Comparison of ENCODE assay signal across 8 cellular contexts in genomic region chr3:48989796-48990635, GRCh38. TPM values are rescaled to one million over a fixed set of nuclear protein-coding genes. Genes with fewer than 3 reads are reported as not detected.
A peak's percentile ranks its signal among the peaks of the same experiment; 100 is the strongest.
DNase-seq lines count a peak whose midpoint lies in the region; ATAC-seq and TF ChIP-seq lines count a peak whose summit lies in the region.

P4HTM (plus strand) TSS chr3:48990241; CDS start chr3:48990257, 16 bp downstream.

- no peaks in the 10 kb centered on the region for H4K20me1 ChIP-seq in Karpas-422 (ENCODE audit: insufficient read depth, low read depth, low read length)

- no TSS peak for BruUV-seq in Calu3 (replicated peaks; lab: Mats Ljungman, UMichigan)

- H3K4me3 Mint-ChIP-seq in Calu3 (ENCODE audit: low read depth, unreplicated experiment) (peak within 1 kb of the TSS; percentile 96), T-cell (peak within 1 kb of the TSS; percentile 89 to 95 (median 93)), type B pancreatic cell (peak within 1 kb of the TSS; percentile 95)

- H3K9me3 Mint-ChIP-seq in Calu3 (ENCODE audit: low read depth, unreplicated experiment) = no peaks in the 10 kb centered on the region
- no peaks in the 10 kb centered on the region for H3K9me3 Mint-ChIP-seq in T-cell
- no peaks in the 10 kb centered on the region for H3K9me3 Mint-ChIP-seq in type B pancreatic cell

- WGBS in adipose tissue, 3 donors = 0 to 1% (median 1%) methylated on average over 69 to 91 of the region's 91 CpGs

- POLR2A ChIA-PET in T-cell (lab: Charles Lee) = interaction anchor here in 1 of 2 donors (0.6 kb wide), 1 partner anchor 22 kb away, joined by 3 read pairs; no protein-coding TSS in a partner anchor

- no peaks in the 10 kb centered on the region for H3K27me3 Mint-ChIP-seq in Calu3 (ENCODE audit: unreplicated experiment)
- no peaks in the 10 kb centered on the region for H3K27me3 Mint-ChIP-seq in T-cell
- no peaks in the 10 kb centered on the region for H3K27me3 Mint-ChIP-seq in type B pancreatic cell

- no peaks in the 10 kb centered on the region for H3K9me3 ChIP-seq in Karpas-422 (ENCODE audit: low read length)

- intact Hi-C loops in Calu3 (cut with micrococcal nuclease; ENCODE audit: unreplicated experiment) (loop anchor here (2.0 kb wide), 1 partner anchor 459 kb away; no protein-coding TSS in a partner anchor), cardiac septum (cut with DNase I) (loop anchor here (2.0 to 10.0 kb wide), 3 partner anchors 17 to 455 kb away; partner anchors contain the start of genes QRICH1 and WDR6), posterior vena cava (cut with DNase I) (no loop called here)

- no peaks in the 10 kb centered on the region for H3K9me2 ChIP-seq in Karpas-422 (replicated peaks; ENCODE audit: insufficient read depth, low read length)

- TF ChIP-seq CTCF in Calu3 (IDR thresholded peaks at IDR 0.05; ENCODE audit: unreplicated experiment) (no peak), type B pancreatic cell (conservative IDR thresholded peaks at IDR 0.05) (peak; percentile 47)

- H3K36me3 Mint-ChIP-seq in Calu3 (ENCODE audit: insufficient read depth, unreplicated experiment) = peaks cover 38% of the 10 kb centered on the region
- H3K36me3 Mint-ChIP-seq in T-cell = peaks cover 6% of the 10 kb centered on the region
- no peaks in the 10 kb centered on the region for H3K36me3 Mint-ChIP-seq in type B pancreatic cell

- peaks cover 53% of the 10 kb centered on the region for H3K79me2 ChIP-seq in Karpas-422 (ENCODE audit: low read length)

- H3K4me2 ChIP-seq in Karpas-422 (ENCODE audit: low read depth, low read length, poor library complexity, severe bottlenecking) = peak within 1 kb of the TSS; percentile 91

- H3K27ac ChIP-seq in Karpas-422 (ENCODE audit: low read length) = peak within 1 kb of the TSS; percentile 75
- peak within 1 kb of the TSS; percentile 5 for H3K27ac ChIP-seq in adipose tissue (ENCODE audit: low read depth, low read length)

- CTCF ChIA-PET in Calu3 (lab: Charles Lee) (interaction anchor here (0.7 to 1.2 kb wide), 5 partner anchors 17 to 350 kb away, joined by 3 to 4 read pairs (median 3); partner anchors contain the start of genes NDUFAF3, USP4 and WDR6), T-cell (lab: Charles Lee) (interaction anchor here in 1 of 2 donors (1.1 to 3.4 kb wide), 3 partner anchors 17 to 104 kb away, joined by 5 to 64 read pairs (median 28); partner anchors contain the start of genes NDUFAF3, QRICH1 and WDR6)

- no peaks in the 10 kb centered on the region for H3K27me3 ChIP-seq in Karpas-422 (ENCODE audit: low read length)

- no peaks in the 10 kb centered on the region; the same call in 1 of the 2 replicates for H3K36me3 ChIP-seq in Karpas-422 (ENCODE audit: insufficient read depth, low read length)

- H2AFZ ChIP-seq in Karpas-422 (ENCODE audit: low read length) = peak within 1 kb of the TSS; percentile 92

- peak within 1 kb of the TSS; percentile 93 for H3K27ac Mint-ChIP-seq in Calu3 (ENCODE audit: unreplicated experiment)
- peak within 1 kb of the TSS; percentile 92 to 93 for H3K27ac Mint-ChIP-seq in T-cell
- peak within 1 kb of the TSS; percentile 94 for H3K27ac Mint-ChIP-seq in type B pancreatic cell

- H3K4me1 ChIP-seq in Karpas-422 (ENCODE audit: low read length) = peaks cover 23% of the 10 kb centered on the region

- H3K9ac ChIP-seq in Karpas-422 (ENCODE audit: low read length) = peak within 1 kb of the TSS; percentile 92

- H3K4me1 Mint-ChIP-seq in Calu3 (ENCODE audit: low read depth, unreplicated experiment) = peaks cover 9% of the 10 kb centered on the region
- peaks cover 46 to 51% (median 47%) of the 10 kb centered on the region in 3 donors for H3K4me1 Mint-ChIP-seq in T-cell
- peaks cover 29% of the 10 kb centered on the region for H3K4me1 Mint-ChIP-seq in type B pancreatic cell (ENCODE audit: unreplicated experiment)

- ATAC-seq in GM21423 (IDR thresholded peaks at IDR 0.05; ENCODE audit: unreplicated experiment) (peak; percentile 49), T-cell (replicated peaks in 1 of 4) (peak; percentile 61 to 76 (median 74))

- peak; percentile 84 for DNase-seq in Calu3
- DNase-seq in Karpas-422 = peak; percentile 93
- DNase-seq in T-cell = peak; percentile 26 to 84 (median 50)
- DNase-seq in cardiac septum (ENCODE audit: low spot score) = peak; percentile 91
- peak; percentile 97 for DNase-seq in posterior vena cava (ENCODE audit: low spot score)
- DNase-seq in type B pancreatic cell (ENCODE audit: extremely low spot score, unreplicated experiment) = peak; percentile 83

- peak within 1 kb of the TSS; percentile 96 for H3K4me3 ChIP-seq in Karpas-422 (ENCODE audit: low read length)

RNA-seq across cellular contexts. Expression of gene P4HTM, which starts in this region (rescaled TPM):
- total RNA-seq in Calu3 (2022) (63.0 and 72.0 TPM in 2 replicates), T-cell (10 to 100 TPM; 40.4 to 79.0 (median 73.6) TPM), cardiac septum (37.0 TPM), posterior vena cava (10 to 100 TPM; 16.4 to 26.1 TPM), type B pancreatic cell (ENCODE audit: low replicate concordance) (47.4 and 54.8 TPM in 2 replicates)
- total RNA-seq in Karpas-422 (2014; rRNA removed; shearing (Covaris generic); ENCODE audit: low replicate concordance) = 36.1 and 86.7 TPM in 2 replicates
- polyA plus RNA-seq in adipose tissue = 10 to 100 TPM; 11.7 to 41.1 (median 20.2) TPM

Comparison
In these comparisons a context has a peak if more than half of its experiments do, and no peak if none do; other contexts are left out.
1. Peak in every context shown above with its lines: DNase-seq, ATAC-seq, H3K4me3 ChIP-seq and H3K27ac ChIP-seq.
2. intact Hi-C loops: an anchor here in Calu3 (2.0 kb wide) and cardiac septum (2.0 to 10.0 kb wide); none called in posterior vena cava.